9 cellular contexts compared by ENCODE assay signal in genomic region chr12:128572311-128572810, GRCh38.
"Had no signal": no experiment of that assay in that cellular context is flagged by ENCODE, and none has a peak within 500 bp of the region (broad histone marks: within the 10 kb centered on the region; RNA-seq: fewer than 3 reads in every experiment).

No MANE protein-coding gene starts in this region.

- H3K36me3 ChIP-seq: pancreas had no signal

- H3K4me1 Mint-ChIP-seq: activated CD4-positive, alpha-beta T cell treated with anti-CD3 and anti-CD28 coated beads, Interleukin-2, amount 10 ng/mL, durations not matched to agents 7 days and 5 days; activated naive CD4-positive, alpha-beta T cell treated with anti-CD3 and anti-CD28 coated beads, Interleukin-2, amount 10 ng/mL, durations not matched to agents 7 days and 5 days; WTC11 had no signal

- H3K27ac Mint-ChIP-seq: activated CD4-positive, alpha-beta T cell treated with anti-CD3 and anti-CD28 coated beads, Interleukin-2, amount 10 ng/mL, durations not matched to agents 7 days and 5 days; activated naive CD4-positive, alpha-beta T cell treated with anti-CD3 and anti-CD28 coated beads, Interleukin-2, amount 10 ng/mL, durations not matched to agents 7 days and 5 days; stimulated activated naive CD8-positive, alpha-beta T cell treated with anti-CD3 and anti-CD28 coated beads, Interleukin-15, Interleukin-2, amounts not matched to agents 100 ng/mL and 50 ng/mL, for 24 hours; WTC11 had no signal

- H3K27me3 Mint-ChIP-seq: activated CD4-positive, alpha-beta T cell treated with anti-CD3 and anti-CD28 coated beads, Interleukin-2, amount 10 ng/mL, durations not matched to agents 7 days and 5 days; activated naive CD4-positive, alpha-beta T cell treated with anti-CD3 and anti-CD28 coated beads, Interleukin-2, amount 10 ng/mL, durations not matched to agents 7 days and 5 days; stimulated activated naive CD8-positive, alpha-beta T cell treated with anti-CD3 and anti-CD28 coated beads, Interleukin-15, Interleukin-2, amounts not matched to agents 100 ng/mL and 50 ng/mL, for 24 hours had no signal

- H3K4me3 Mint-ChIP-seq: activated CD4-positive, alpha-beta T cell treated with anti-CD3 and anti-CD28 coated beads, Interleukin-2, amount 10 ng/mL, durations not matched to agents 7 days and 5 days; activated naive CD4-positive, alpha-beta T cell treated with anti-CD3 and anti-CD28 coated beads, Interleukin-2, amount 10 ng/mL, durations not matched to agents 7 days and 5 days; stimulated activated naive CD8-positive, alpha-beta T cell treated with anti-CD3 and anti-CD28 coated beads, Interleukin-15, Interleukin-2, amounts not matched to agents 100 ng/mL and 50 ng/mL, for 24 hours; WTC11 had no signal

- H3K36me3 Mint-ChIP-seq: activated naive CD4-positive, alpha-beta T cell treated with anti-CD3 and anti-CD28 coated beads, Interleukin-2, amount 10 ng/mL, durations not matched to agents 7 days and 5 days had no signal

- H3K4me1 ChIP-seq: pancreas had no signal

- ATAC-seq: left lobe of liver, pancreas, sciatic nerve, WTC11 had no signal

- DNase-seq: activated CD4-positive, alpha-beta T cell treated with anti-CD3 and anti-CD28 coated beads, Interleukin-2, amount 10 ng/mL, durations not matched to agents 7 days and 5 days; activated naive CD4-positive, alpha-beta T cell treated with anti-CD3 and anti-CD28 coated beads, Interleukin-2, amount 10 ng/mL, durations not matched to agents 7 days and 5 days; activated T-cell treated with anti-CD3 and anti-CD28 coated beads for 4 hours; hippocampal formation; pancreas had no signal

- H3K9me3 Mint-ChIP-seq: stimulated activated naive CD8-positive, alpha-beta T cell treated with anti-CD3 and anti-CD28 coated beads, Interleukin-15, Interleukin-2, amounts not matched to agents 100 ng/mL and 50 ng/mL, for 24 hours had no signal

- H3K27ac ChIP-seq: pancreas had no signal

- H3K4me3 ChIP-seq: pancreas had no signal

- H3K27me3 ChIP-seq: pancreas had no signal
